Comparison of ENCODE assay signal across 1 cellular context in the genomic region with DNA sequence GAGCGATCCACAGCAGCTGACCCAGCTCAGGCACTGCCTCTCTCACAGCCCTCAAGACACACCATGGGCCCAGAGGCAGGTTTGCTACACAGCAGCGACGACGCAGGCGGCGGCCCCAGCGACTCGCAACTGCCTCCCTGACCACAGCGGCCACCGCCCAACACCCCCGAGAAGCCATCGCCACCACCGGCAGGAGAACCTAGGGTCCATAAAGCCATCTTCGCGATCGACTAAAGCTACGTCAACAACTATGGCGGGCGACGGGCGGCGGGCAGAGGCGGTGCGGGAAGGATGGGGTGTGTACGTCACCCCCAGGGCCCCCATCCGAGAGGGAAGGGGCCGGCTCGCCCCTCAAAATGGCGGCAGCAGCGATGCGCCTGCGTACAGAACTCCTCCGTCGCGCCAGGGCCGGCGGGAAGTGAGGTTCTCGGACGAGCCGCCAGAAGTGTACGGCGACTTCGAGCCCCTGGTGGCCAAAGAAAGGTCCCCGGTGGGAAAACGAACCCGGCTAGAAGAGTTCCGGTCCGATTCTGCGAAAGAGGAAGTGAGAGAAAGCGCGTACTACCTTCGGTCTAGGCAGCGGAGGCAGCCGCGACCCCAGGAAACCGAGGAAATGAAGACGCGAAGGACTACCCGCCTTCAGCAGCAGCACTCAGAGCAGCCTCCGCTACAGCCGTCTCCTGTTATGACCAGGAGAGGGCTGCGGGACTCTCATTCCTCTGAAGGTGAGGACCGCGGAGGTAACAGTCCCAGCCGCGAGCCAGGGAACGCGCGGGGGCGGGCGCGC.
TF ChIP-seq lines count a peak whose summit lies in the region.

A gene with protein sequence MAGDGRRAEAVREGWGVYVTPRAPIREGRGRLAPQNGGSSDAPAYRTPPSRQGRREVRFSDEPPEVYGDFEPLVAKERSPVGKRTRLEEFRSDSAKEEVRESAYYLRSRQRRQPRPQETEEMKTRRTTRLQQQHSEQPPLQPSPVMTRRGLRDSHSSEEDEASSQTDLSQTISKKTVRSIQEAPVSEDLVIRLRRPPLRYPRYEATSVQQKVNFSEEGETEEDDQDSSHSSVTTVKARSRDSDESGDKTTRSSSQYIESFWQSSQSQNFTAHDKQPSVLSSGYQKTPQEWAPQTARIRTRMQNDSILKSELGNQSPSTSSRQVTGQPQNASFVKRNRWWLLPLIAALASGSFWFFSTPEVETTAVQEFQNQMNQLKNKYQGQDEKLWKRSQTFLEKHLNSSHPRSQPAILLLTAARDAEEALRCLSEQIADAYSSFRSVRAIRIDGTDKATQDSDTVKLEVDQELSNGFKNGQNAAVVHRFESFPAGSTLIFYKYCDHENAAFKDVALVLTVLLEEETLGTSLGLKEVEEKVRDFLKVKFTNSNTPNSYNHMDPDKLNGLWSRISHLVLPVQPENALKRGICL (plus strand): TSS at position 33 of the 787 bp plus-strand sequence. CDS start 218 bp downstream, at position 251.

TF ChIP-seq in HepG2, 621 proteins besides CTCF, POLR2A, EP300 and RAD21 (continued from another document and continues in another):
- TF ChIP-seq, protein P1, sequence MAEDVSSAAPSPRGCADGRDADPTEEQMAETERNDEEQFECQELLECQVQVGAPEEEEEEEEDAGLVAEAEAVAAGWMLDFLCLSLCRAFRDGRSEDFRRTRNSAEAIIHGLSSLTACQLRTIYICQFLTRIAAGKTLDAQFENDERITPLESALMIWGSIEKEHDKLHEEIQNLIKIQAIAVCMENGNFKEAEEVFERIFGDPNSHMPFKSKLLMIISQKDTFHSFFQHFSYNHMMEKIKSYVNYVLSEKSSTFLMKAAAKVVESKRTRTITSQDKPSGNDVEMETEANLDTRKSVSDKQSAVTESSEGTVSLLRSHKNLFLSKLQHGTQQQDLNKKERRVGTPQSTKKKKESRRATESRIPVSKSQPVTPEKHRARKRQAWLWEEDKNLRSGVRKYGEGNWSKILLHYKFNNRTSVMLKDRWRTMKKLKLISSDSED (CRISPR knock-in tag; IDR thresholded peaks at IDR 0.05), result no peak
- TF ChIP-seq, protein P2, sequence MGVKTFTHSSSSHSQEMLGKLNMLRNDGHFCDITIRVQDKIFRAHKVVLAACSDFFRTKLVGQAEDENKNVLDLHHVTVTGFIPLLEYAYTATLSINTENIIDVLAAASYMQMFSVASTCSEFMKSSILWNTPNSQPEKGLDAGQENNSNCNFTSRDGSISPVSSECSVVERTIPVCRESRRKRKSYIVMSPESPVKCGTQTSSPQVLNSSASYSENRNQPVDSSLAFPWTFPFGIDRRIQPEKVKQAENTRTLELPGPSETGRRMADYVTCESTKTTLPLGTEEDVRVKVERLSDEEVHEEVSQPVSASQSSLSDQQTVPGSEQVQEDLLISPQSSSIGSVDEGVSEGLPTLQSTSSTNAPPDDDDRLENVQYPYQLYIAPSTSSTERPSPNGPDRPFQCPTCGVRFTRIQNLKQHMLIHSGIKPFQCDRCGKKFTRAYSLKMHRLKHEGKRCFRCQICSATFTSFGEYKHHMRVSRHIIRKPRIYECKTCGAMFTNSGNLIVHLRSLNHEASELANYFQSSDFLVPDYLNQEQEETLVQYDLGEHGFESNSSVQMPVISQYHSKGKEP (CRISPR knock-in tag; IDR thresholded peaks at IDR 0.05), result no peak
- TF ChIP-seq, protein P3, sequence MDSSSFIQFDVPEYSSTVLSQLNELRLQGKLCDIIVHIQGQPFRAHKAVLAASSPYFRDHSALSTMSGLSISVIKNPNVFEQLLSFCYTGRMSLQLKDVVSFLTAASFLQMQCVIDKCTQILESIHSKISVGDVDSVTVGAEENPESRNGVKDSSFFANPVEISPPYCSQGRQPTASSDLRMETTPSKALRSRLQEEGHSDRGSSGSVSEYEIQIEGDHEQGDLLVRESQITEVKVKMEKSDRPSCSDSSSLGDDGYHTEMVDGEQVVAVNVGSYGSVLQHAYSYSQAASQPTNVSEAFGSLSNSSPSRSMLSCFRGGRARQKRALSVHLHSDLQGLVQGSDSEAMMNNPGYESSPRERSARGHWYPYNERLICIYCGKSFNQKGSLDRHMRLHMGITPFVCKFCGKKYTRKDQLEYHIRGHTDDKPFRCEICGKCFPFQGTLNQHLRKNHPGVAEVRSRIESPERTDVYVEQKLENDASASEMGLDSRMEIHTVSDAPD (CRISPR knock-in tag; IDR thresholded peaks at IDR 0.05), result peak; percentile 35; the same call in 1 of the 2 replicates
- TF ChIP-seq POGZ (CRISPR knock-in tag; IDR thresholded peaks at IDR 0.05), result peak; percentile 98
- no peak for TF ChIP-seq NFE2 (CRISPR knock-in tag; IDR thresholded peaks at IDR 0.05)
- TF ChIP-seq GABPB1 (CRISPR knock-in tag; IDR thresholded peaks at IDR 0.05), result peak; percentile 99
- TF ChIP-seq WIZ (CRISPR knock-in tag; IDR thresholded peaks at IDR 0.05), result no peak
- peak; percentile 56; the same call in 1 of the 2 replicates for TF ChIP-seq NRL (CRISPR knock-in tag; IDR thresholded peaks at IDR 0.05; ENCODE audit: borderline replicate concordance)
- peak; percentile 91 for TF ChIP-seq CREB1 (IDR thresholded peaks at IDR 0.05)
- peak; percentile 97 for TF ChIP-seq CREB1 (CRISPR knock-in tag; IDR thresholded peaks at IDR 0.05)
- 0 out of 2 replicates have a peak, but pooled peaks have one; percentile 11 for TF ChIP-seq TP53 (CRISPR knock-in tag; conservative IDR thresholded peaks at IDR 0.05)
- TF ChIP-seq ZNF83 (CRISPR knock-in tag; IDR thresholded peaks at IDR 0.05; ENCODE audit: borderline replicate concordance), result peak; percentile 9; the same call in 1 of the 2 replicates
- TF ChIP-seq, protein P4, sequence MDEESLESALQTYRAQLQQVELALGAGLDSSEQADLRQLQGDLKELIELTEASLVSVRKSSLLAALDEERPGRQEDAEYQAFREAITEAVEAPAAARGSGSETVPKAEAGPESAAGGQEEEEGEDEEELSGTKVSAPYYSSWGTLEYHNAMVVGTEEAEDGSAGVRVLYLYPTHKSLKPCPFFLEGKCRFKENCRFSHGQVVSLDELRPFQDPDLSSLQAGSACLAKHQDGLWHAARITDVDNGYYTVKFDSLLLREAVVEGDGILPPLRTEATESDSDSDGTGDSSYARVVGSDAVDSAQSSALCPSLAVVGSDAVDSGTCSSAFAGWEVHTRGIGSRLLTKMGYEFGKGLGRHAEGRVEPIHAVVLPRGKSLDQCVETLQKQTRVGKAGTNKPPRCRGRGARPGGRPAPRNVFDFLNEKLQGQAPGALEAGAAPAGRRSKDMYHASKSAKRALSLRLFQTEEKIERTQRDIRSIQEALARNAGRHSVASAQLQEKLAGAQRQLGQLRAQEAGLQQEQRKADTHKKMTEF (CRISPR knock-in tag; IDR thresholded peaks at IDR 0.05), result peak; percentile 97
- TF ChIP-seq, protein P5, sequence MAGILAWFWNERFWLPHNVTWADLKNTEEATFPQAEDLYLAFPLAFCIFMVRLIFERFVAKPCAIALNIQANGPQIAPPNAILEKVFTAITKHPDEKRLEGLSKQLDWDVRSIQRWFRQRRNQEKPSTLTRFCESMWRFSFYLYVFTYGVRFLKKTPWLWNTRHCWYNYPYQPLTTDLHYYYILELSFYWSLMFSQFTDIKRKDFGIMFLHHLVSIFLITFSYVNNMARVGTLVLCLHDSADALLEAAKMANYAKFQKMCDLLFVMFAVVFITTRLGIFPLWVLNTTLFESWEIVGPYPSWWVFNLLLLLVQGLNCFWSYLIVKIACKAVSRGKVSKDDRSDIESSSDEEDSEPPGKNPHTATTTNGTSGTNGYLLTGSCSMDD (CRISPR knock-in tag; IDR thresholded peaks at IDR 0.05), result no peak
- TF ChIP-seq FOXA3 (CRISPR knock-in tag; IDR thresholded peaks at IDR 0.05), result peak; percentile 62
- TF ChIP-seq AGO1 (IDR thresholded peaks at IDR 0.05; ENCODE audit: low read depth, low read length, poor library complexity, severe bottlenecking), result peak; percentile 70
- TF ChIP-seq PAF1 (CRISPR knock-in tag; IDR thresholded peaks at IDR 0.05), result no peak
- peak; percentile 91; the same call in 1 of the 2 replicates for TF ChIP-seq KAT7 (CRISPR knock-in tag; IDR thresholded peaks at IDR 0.05; ENCODE audit: borderline replicate concordance)
- no peak for TF ChIP-seq ZNF709 (CRISPR knock-in tag; IDR thresholded peaks at IDR 0.05)
- TF ChIP-seq ZNF230 (CRISPR knock-in tag; IDR thresholded peaks at IDR 0.05), result peak; percentile 91; the same call in 1 of the 2 replicates
- TF ChIP-seq FOXP1 (IDR thresholded peaks at IDR 0.05), result no peak
- TF ChIP-seq FOXP1 (CRISPR knock-in tag; IDR thresholded peaks at IDR 0.05), result no peak; the same call in 1 of the 2 replicates
- TF ChIP-seq ZNF546 (CRISPR knock-in tag; conservative IDR thresholded peaks at IDR 0.05), result no peak
- no peak for TF ChIP-seq NCOA1 (CRISPR knock-in tag; IDR thresholded peaks at IDR 0.05)
- TF ChIP-seq TBX3 (IDR thresholded peaks at IDR 0.05; ENCODE audit: borderline replicate concordance), result 0 out of 2 replicates have a peak, but pooled peaks have one; percentile 29
- TF ChIP-seq, protein P6, sequence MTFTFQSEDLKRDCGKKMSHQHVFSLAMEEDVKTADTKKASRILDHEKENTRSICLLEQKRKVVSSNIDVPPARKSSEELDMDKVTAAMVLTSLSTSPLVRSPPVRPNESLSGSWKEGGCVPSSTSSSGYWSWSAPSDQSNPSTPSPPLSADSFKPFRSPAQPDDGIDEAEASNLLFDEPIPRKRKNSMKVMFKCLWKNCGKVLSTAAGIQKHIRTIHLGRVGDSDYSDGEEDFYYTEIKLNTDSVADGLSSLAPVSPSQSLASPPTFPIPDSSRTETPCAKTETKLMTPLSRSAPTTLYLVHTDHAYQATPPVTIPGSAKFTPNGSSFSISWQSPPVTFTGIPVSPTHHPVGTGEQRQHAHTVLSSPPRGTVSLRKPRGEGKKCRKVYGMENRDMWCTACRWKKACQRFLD (CRISPR knock-in tag; IDR thresholded peaks at IDR 0.05; ENCODE audit: borderline replicate concordance), result 0 out of 2 replicates have a peak, but pooled peaks have one; percentile 11
- TF ChIP-seq, protein P7, sequence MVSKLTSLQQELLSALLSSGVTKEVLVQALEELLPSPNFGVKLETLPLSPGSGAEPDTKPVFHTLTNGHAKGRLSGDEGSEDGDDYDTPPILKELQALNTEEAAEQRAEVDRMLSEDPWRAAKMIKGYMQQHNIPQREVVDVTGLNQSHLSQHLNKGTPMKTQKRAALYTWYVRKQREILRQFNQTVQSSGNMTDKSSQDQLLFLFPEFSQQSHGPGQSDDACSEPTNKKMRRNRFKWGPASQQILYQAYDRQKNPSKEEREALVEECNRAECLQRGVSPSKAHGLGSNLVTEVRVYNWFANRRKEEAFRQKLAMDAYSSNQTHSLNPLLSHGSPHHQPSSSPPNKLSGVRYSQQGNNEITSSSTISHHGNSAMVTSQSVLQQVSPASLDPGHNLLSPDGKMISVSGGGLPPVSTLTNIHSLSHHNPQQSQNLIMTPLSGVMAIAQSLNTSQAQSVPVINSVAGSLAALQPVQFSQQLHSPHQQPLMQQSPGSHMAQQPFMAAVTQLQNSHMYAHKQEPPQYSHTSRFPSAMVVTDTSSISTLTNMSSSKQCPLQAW (CRISPR knock-in tag; IDR thresholded peaks at IDR 0.05), result peak; percentile 87
- no peak for TF ChIP-seq GLI4 (CRISPR knock-in tag; IDR thresholded peaks at IDR 0.05; ENCODE audit: borderline replicate concordance)
- no peak; the same call in 1 of the 2 replicates for TF ChIP-seq TOPORS (CRISPR knock-in tag; IDR thresholded peaks at IDR 0.05)
- no peak; the same call in 1 of the 2 replicates for TF ChIP-seq AHR (CRISPR knock-in tag; IDR thresholded peaks at IDR 0.05)
- TF ChIP-seq, protein P8, sequence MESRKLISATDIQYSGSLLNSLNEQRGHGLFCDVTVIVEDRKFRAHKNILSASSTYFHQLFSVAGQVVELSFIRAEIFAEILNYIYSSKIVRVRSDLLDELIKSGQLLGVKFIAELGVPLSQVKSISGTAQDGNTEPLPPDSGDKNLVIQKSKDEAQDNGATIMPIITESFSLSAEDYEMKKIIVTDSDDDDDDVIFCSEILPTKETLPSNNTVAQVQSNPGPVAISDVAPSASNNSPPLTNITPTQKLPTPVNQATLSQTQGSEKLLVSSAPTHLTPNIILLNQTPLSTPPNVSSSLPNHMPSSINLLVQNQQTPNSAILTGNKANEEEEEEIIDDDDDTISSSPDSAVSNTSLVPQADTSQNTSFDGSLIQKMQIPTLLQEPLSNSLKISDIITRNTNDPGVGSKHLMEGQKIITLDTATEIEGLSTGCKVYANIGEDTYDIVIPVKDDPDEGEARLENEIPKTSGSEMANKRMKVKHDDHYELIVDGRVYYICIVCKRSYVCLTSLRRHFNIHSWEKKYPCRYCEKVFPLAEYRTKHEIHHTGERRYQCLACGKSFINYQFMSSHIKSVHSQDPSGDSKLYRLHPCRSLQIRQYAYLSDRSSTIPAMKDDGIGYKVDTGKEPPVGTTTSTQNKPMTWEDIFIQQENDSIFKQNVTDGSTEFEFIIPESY (CRISPR knock-in tag; IDR thresholded peaks at IDR 0.05), result no peak; the same call in 1 of the 2 replicates
- TF ChIP-seq, protein P9, sequence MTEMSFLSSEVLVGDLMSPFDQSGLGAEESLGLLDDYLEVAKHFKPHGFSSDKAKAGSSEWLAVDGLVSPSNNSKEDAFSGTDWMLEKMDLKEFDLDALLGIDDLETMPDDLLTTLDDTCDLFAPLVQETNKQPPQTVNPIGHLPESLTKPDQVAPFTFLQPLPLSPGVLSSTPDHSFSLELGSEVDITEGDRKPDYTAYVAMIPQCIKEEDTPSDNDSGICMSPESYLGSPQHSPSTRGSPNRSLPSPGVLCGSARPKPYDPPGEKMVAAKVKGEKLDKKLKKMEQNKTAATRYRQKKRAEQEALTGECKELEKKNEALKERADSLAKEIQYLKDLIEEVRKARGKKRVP (CRISPR knock-in tag; IDR thresholded peaks at IDR 0.05), result peak in 1 of 2 experiments; percentile 40; a peak in 1 of 4 replicates
- peak; percentile 51 for TF ChIP-seq NFYB (CRISPR knock-in tag; IDR thresholded peaks at IDR 0.05)
- peak; percentile 92; the same call in 1 of the 2 replicates for TF ChIP-seq ZNF264 (CRISPR knock-in tag; IDR thresholded peaks at IDR 0.05)
- no peak for TF ChIP-seq CENPX (CRISPR knock-in tag; IDR thresholded peaks at IDR 0.05)
- no peak for TF ChIP-seq CENPT (CRISPR knock-in tag; IDR thresholded peaks at IDR 0.05; ENCODE audit: low read depth)
